ENCODE assay signal across 20 cellular contexts in genomic region chr13:106143392-106143791, GRCh38.
DNase-seq lines count a peak whose midpoint lies in the region; ATAC-seq and TF ChIP-seq lines count a peak whose summit lies in the region.
"Had no signal": no experiment of that assay in that cellular context is flagged by ENCODE, and none has a peak within 500 bp of the region (broad histone marks: within the 10 kb centered on the region; RNA-seq: fewer than 3 reads in every experiment).

No MANE protein-coding gene starts in this region.

- H3K36me3 ChIP-seq in RWPE2 (ENCODE audit: low read depth): no peaks in the 10 kb centered on the region
- no peaks in the 10 kb centered on the region for H3K36me3 ChIP-seq in fibroblast of lung (ENCODE audit: control insufficient read depth, insufficient read depth, low read length)
- no peaks in the 10 kb centered on the region for H3K36me3 ChIP-seq in HAP-1 (replicated peaks)
- H3K36me3 ChIP-seq in OCI-LY7 (ENCODE audit: insufficient read depth, low read length): no peaks in the 10 kb centered on the region
- H3K36me3 ChIP-seq: heart left ventricle, lower lobe of right lung, ovary had no signal

- peak; percentile 14; the same call in 1 of the 3 replicates for ATAC-seq in RWPE2 (ENCODE audit: low read depth)
- ATAC-seq in HG02870 (IDR thresholded peaks at IDR 0.05; ENCODE audit: unreplicated experiment): no peak
- ATAC-seq: A549, heart left ventricle had no signal

- CTCF ChIA-PET in OCI-LY7 (lab: Charles Lee; ENCODE audit: unreplicated experiment): no interaction called here

- H3K4me2 ChIP-seq in fibroblast of lung (ENCODE audit: extremely low read depth, insufficient read depth, low read length) (peak overlapping the region; percentile 30), OCI-LY7 (ENCODE audit: low read length) (no peak overlapping the region)
- H3K4me2 ChIP-seq: A549 had no signal

- H3K9me3 ChIP-seq in RWPE2 (ENCODE audit: severe bottlenecking): no peaks in the 10 kb centered on the region
- H3K9me3 ChIP-seq in fibroblast of lung (ENCODE audit: control insufficient read depth, insufficient read depth, low read depth, low read length): no peaks in the 10 kb centered on the region
- H3K9me3 ChIP-seq in HAP-1: no peaks in the 10 kb centered on the region
- H3K9me3 ChIP-seq in OCI-LY7 (ENCODE audit: low read length): no peaks in the 10 kb centered on the region
- H3K9me3 ChIP-seq: A549, heart left ventricle, lower lobe of right lung, ovary had no signal

- no peak overlapping the region for H3K9ac ChIP-seq in fibroblast of lung (ENCODE audit: insufficient read depth, low read length)

- H3K27ac ChIP-seq in RWPE2 (ENCODE audit: poor library complexity, severe bottlenecking) (peak overlapping the region; percentile 96), fibroblast of lung (ENCODE audit: insufficient read depth, low read length) (no peak overlapping the region), OCI-LY7 (ENCODE audit: low read depth, low read length, poor library complexity, severe bottlenecking) (no peak overlapping the region)
- H3K27ac ChIP-seq: A549, heart left ventricle, lower lobe of right lung, ovary had no signal

- H3K4me3 ChIP-seq in RWPE2 (ENCODE audit: severe bottlenecking) (no peak overlapping the region), fibroblast of lung (replicated peaks in 1 of 4; ENCODE audit: control extremely low read depth in 1 of 4, insufficient read depth in 1 of 4, low read depth in 3 of 4, low read length in 4 of 4) (no peak overlapping the region), HAP-1 (no peak overlapping the region), OCI-LY7 (ENCODE audit: low read depth, low read length, poor library complexity, severe bottlenecking) (no peak overlapping the region)
- H3K4me3 ChIP-seq: A549, heart left ventricle, lower lobe of right lung, ovary had no signal

- H2AFZ ChIP-seq in fibroblast of lung (ENCODE audit: low read length) (no peak overlapping the region), OCI-LY7 (ENCODE audit: low read length) (no peak overlapping the region)

- no TSS peak for BruUV-seq in OCI-LY7 (replicated peaks; lab: Mats Ljungman, UMichigan)

- H3K79me2 ChIP-seq in fibroblast of lung (ENCODE audit: control insufficient read depth, insufficient read depth, low read length) (no peaks in the 10 kb centered on the region), OCI-LY7 (ENCODE audit: insufficient read depth, low read depth, low read length) (no peaks in the 10 kb centered on the region)

- no peak for TF ChIP-seq CTCF in RWPE2 (IDR thresholded peaks at IDR 0.05; ENCODE audit: poor library complexity, severe bottlenecking)
- TF ChIP-seq CTCF in fibroblast of lung (conservative IDR thresholded peaks at IDR 0.05 in 1 of 2, IDR thresholded peaks at IDR 0.05 in 1 of 2; ENCODE audit: low read depth in 1 of 2, low read length in 2 of 2): no peak
- no peak for TF ChIP-seq CTCF in OCI-LY7 (conservative IDR thresholded peaks at IDR 0.05; ENCODE audit: low read length)

- in situ Hi-C loops in HAP-1 (cut with MboI; ENCODE audit: low sequenced_read_pairs): no loop called here

- H3K27me3 ChIP-seq in RWPE2 (ENCODE audit: insufficient read depth, poor library complexity, severe bottlenecking) (no peaks in the 10 kb centered on the region), fibroblast of lung (ENCODE audit: control insufficient read depth, insufficient read depth, low read length) (no peaks in the 10 kb centered on the region), HAP-1 (ENCODE audit: low read depth) (0 out of 2 replicates have a peak, but pooled peaks cover 2% of the 10 kb centered on the region)
- H3K27me3 ChIP-seq: heart left ventricle, ovary had no signal

- POLR2A ChIA-PET in OCI-LY7 (lab: Charles Lee): no interaction called here

- intact Hi-C loops in OCI-LY7 (cut with micrococcal nuclease; ENCODE audit: unreplicated experiment): no loop called here

- no peaks in the 10 kb centered on the region for H3K9me2 ChIP-seq in OCI-LY7 (ENCODE audit: insufficient read depth, low read length)

- DNase-seq in NCI-H510A treated with DMSO at 0.1 percent for 48 hours (lab: John Stamatoyannopoulos, UW): peak; percentile 2
- no peak for DNase-seq in NCI-H510A (lab: John Stamatoyannopoulos, UW)
- DNase-seq in RWPE2 (ENCODE audit: low spot score): no peak
- DNase-seq in fibroblast of lung (ENCODE audit: low read depth in 2 of 2): peak; percentile 62 to 95
- no peak for DNase-seq in HAP-1 (ENCODE audit: low spot score in 2 of 2)
- no peak for DNase-seq in GDM1 (lab: John Stamatoyannopoulos, UW)
- no peak for DNase-seq in OCI-LY7 (ENCODE audit: low spot score)
- DNase-seq: activated naive CD8-positive, alpha-beta T cell treated with anti-CD3 and anti-CD28 coated beads, Interleukin-2, amount 10 ng/mL, durations not matched to agents 7 days and 5 days; CD4-positive, CD25-positive, alpha-beta regulatory T cell; central memory CD4-positive, alpha-beta T cell; heart left ventricle; HFFc6; immature natural killer cell; lower lobe of right lung; MM.1S; NCI-H146; ovary; RPMI8226 had no signal

- peaks cover 48% of the 10 kb centered on the region for H3K4me1 ChIP-seq in RWPE2 (ENCODE audit: insufficient read depth, poor library complexity, severe bottlenecking)
- H3K4me1 ChIP-seq in fibroblast of lung (ENCODE audit: control insufficient read depth, extremely low read depth, insufficient read depth, low read length): peaks cover 11% of the 10 kb centered on the region
- H3K4me1 ChIP-seq in HAP-1: no peaks in the 10 kb centered on the region
- no peaks in the 10 kb centered on the region for H3K4me1 ChIP-seq in OCI-LY7 (ENCODE audit: insufficient read depth, low read length, poor library complexity, severe bottlenecking)
- H3K4me1 ChIP-seq: A549, heart left ventricle, lower lobe of right lung had no signal

- H4K20me1 ChIP-seq in fibroblast of lung (ENCODE audit: control insufficient read depth, extremely low read depth, insufficient read depth, low read length) (no peaks in the 10 kb centered on the region), OCI-LY7 (ENCODE audit: insufficient read depth, low read length) (no peaks in the 10 kb centered on the region)

Comparison
In these comparisons a context has a peak if more than half of its experiments do, and no peak if none do; other contexts are left out.
1. DNase-seq: peak in NCI-H510A treated with DMSO at 0.1 percent for 48 hours (single experiment) and fibroblast of lung (2 of 2); none in NCI-H510A (single experiment), RWPE2 (single experiment), HAP-1 (0 of 2), GDM1 (single experiment) and OCI-LY7 (single experiment).